In genomic region chr6:166167801-166168615, GRCh38 we compare ENCODE assay signal across 11 cellular contexts. TPM values are rescaled to one million over a fixed set of nuclear protein-coding genes. Genes with fewer than 3 reads are reported as not detected.
A peak's percentile ranks its signal among the peaks of the same experiment; 100 is the strongest.
DNase-seq lines count a peak whose midpoint lies in the region; ATAC-seq, FAIRE-seq and TF ChIP-seq lines count a peak whose summit lies in the region.
"Had no signal": no experiment of that assay in that cellular context is flagged by ENCODE, and none has a peak within 500 bp of the region (broad histone marks: within the 10 kb centered on the region; RNA-seq: fewer than 3 reads in every experiment).

Gene TBXT, minus strand, starts transcription at chr6:166167851. Its CDS starts 260 bp downstream, at chr6:166167591.

- DNase-seq in activated CD8-positive, alpha-beta memory T cell treated with anti-CD3 and anti-CD28 coated beads, Interleukin-2, amount 10 ng/mL, durations not matched to agents 7 days and 5 days, result no peak
- no peak for DNase-seq in activated CD8-positive, alpha-beta memory T cell treated with anti-CD3 and anti-CD28 coated beads, Interleukin-2, amount 50 U/mL, for 48 hours
- DNase-seq in NCI-H510A (lab: John Stamatoyannopoulos, UW) (peak; percentile 33), glutamatergic neuron (peak; percentile 42), GM19239 (ENCODE audit: insufficient read length, low spot score) (no peak), foreskin melanocyte (no peak)
- DNase-seq: AML-193; stimulated activated CD4-positive, alpha-beta T cell treated with anti-CD3 and anti-CD28 coated beads, Interleukin-12 subunit alpha, Interleukin-12 subunit beta, amount 100 ng/mL, for 4 hours had no signal

- H3K27ac Mint-ChIP-seq in activated CD8-positive, alpha-beta memory T cell treated with anti-CD3 and anti-CD28 coated beads, Interleukin-2, amount 10 ng/mL, durations not matched to agents 7 days and 5 days, result no peak within 1 kb of the TSS
- peak within 1 kb of the TSS; percentile 17 for H3K27ac Mint-ChIP-seq in glutamatergic neuron (ENCODE audit: unreplicated experiment)
- H3K27ac Mint-ChIP-seq in stimulated activated memory B cell treated with anti-CD40 and anti-IgM and Interleukin-4, amounts not matched to agents 10 μg/mL and 1 μg/mL and 100 μg/mL, for 72 hours, result peak within 1 kb of the TSS; percentile 31

- CTCF ChIA-PET in activated CD8-positive, alpha-beta memory T cell treated with anti-CD3 and anti-CD28 coated beads, Interleukin-2, amount 10 ng/mL, durations not matched to agents 7 days and 5 days (lab: Charles Lee), result no interaction called here

- H3K9me3 Mint-ChIP-seq in activated CD8-positive, alpha-beta memory T cell treated with anti-CD3 and anti-CD28 coated beads, Interleukin-2, amount 10 ng/mL, durations not matched to agents 7 days and 5 days (ENCODE audit: low read depth), result no peaks in the 10 kb centered on the region
- H3K9me3 Mint-ChIP-seq in glutamatergic neuron (ENCODE audit: unreplicated experiment), result peaks cover 10% of the 10 kb centered on the region
- H3K9me3 Mint-ChIP-seq in stimulated activated memory B cell treated with anti-CD40 and anti-IgM and Interleukin-4, amounts not matched to agents 10 μg/mL and 1 μg/mL and 100 μg/mL, for 72 hours, result no peaks in the 10 kb centered on the region

- H3K36me3 Mint-ChIP-seq in activated CD8-positive, alpha-beta memory T cell treated with anti-CD3 and anti-CD28 coated beads, Interleukin-2, amount 10 ng/mL, durations not matched to agents 7 days and 5 days, result no peaks in the 10 kb centered on the region
- no peaks in the 10 kb centered on the region for H3K36me3 Mint-ChIP-seq in glutamatergic neuron (ENCODE audit: unreplicated experiment)
- H3K36me3 Mint-ChIP-seq in stimulated activated memory B cell treated with anti-CD40 and anti-IgM and Interleukin-4, amounts not matched to agents 10 μg/mL and 1 μg/mL and 100 μg/mL, for 72 hours, result no peaks in the 10 kb centered on the region

- no peak for FAIRE-seq in GM19239 (lab: Jason Lieb, UNC)

- peaks cover 63% of the 10 kb centered on the region for H3K27me3 Mint-ChIP-seq in activated CD8-positive, alpha-beta memory T cell treated with anti-CD3 and anti-CD28 coated beads, Interleukin-2, amount 10 ng/mL, durations not matched to agents 7 days and 5 days
- peaks cover 33% of the 10 kb centered on the region for H3K27me3 Mint-ChIP-seq in glutamatergic neuron (ENCODE audit: unreplicated experiment)
- H3K27me3 Mint-ChIP-seq in stimulated activated memory B cell treated with anti-CD40 and anti-IgM and Interleukin-4, amounts not matched to agents 10 μg/mL and 1 μg/mL and 100 μg/mL, for 72 hours, result peaks cover 37% of the 10 kb centered on the region

- H3K4me3 Mint-ChIP-seq in activated CD8-positive, alpha-beta memory T cell treated with anti-CD3 and anti-CD28 coated beads, Interleukin-2, amount 10 ng/mL, durations not matched to agents 7 days and 5 days, result peak within 1 kb of the TSS; percentile 38
- H3K4me3 Mint-ChIP-seq in glutamatergic neuron (ENCODE audit: unreplicated experiment), result peak within 1 kb of the TSS; percentile 85
- H3K4me3 Mint-ChIP-seq in stimulated activated memory B cell treated with anti-CD40 and anti-IgM and Interleukin-4, amounts not matched to agents 10 μg/mL and 1 μg/mL and 100 μg/mL, for 72 hours, result peak within 1 kb of the TSS; percentile 84

- no peak for TF ChIP-seq CTCF in glutamatergic neuron (IDR thresholded peaks at IDR 0.05; ENCODE audit: partially characterized antibody, unreplicated experiment)

- peaks cover 6% of the 10 kb centered on the region for H3K4me1 Mint-ChIP-seq in activated CD8-positive, alpha-beta memory T cell treated with anti-CD3 and anti-CD28 coated beads, Interleukin-2, amount 10 ng/mL, durations not matched to agents 7 days and 5 days
- H3K4me1 Mint-ChIP-seq in glutamatergic neuron (ENCODE audit: low read depth, unreplicated experiment), result peaks cover 5% of the 10 kb centered on the region
- peaks cover 32% of the 10 kb centered on the region for H3K4me1 Mint-ChIP-seq in stimulated activated memory B cell treated with anti-CD40 and anti-IgM and Interleukin-4, amounts not matched to agents 10 μg/mL and 1 μg/mL and 100 μg/mL, for 72 hours

- no peak for ATAC-seq in activated CD8-positive, alpha-beta memory T cell treated with anti-CD3 and anti-CD28 coated beads, Interleukin-2, amount 10 ng/mL, durations not matched to agents 7 days and 5 days
- ATAC-seq in stimulated activated memory B cell treated with anti-CD40 and anti-IgM and Interleukin-4, amounts not matched to agents 10 μg/mL and 1 μg/mL and 100 μg/mL, for 72 hours, result no peak
- ATAC-seq in HG03139 (IDR thresholded peaks at IDR 0.05; ENCODE audit: unreplicated experiment), result no peak

RNA-seq across cellular contexts. Expression of gene TBXT, which starts in this region (rescaled TPM):
- total RNA-seq in activated CD8-positive, alpha-beta memory T cell treated with anti-CD3 and anti-CD28 coated beads, Interleukin-2, amount 10 ng/mL, durations not matched to agents 7 days and 5 days, result not detected
- total RNA-seq in glutamatergic neuron (ENCODE audit: unreplicated experiment), result not detected
- total RNA-seq: dermis microvascular lymphatic vessel endothelial cell had no signal

Comparison
In these comparisons a context has a peak if more than half of its experiments do, and no peak if none do; other contexts are left out.
1. Peak in DNase-seq in glutamatergic neuron; RNA of the gene not detected or under 1 TPM.